ENCODE assay signal across 10 cellular contexts in the genomic region with DNA sequence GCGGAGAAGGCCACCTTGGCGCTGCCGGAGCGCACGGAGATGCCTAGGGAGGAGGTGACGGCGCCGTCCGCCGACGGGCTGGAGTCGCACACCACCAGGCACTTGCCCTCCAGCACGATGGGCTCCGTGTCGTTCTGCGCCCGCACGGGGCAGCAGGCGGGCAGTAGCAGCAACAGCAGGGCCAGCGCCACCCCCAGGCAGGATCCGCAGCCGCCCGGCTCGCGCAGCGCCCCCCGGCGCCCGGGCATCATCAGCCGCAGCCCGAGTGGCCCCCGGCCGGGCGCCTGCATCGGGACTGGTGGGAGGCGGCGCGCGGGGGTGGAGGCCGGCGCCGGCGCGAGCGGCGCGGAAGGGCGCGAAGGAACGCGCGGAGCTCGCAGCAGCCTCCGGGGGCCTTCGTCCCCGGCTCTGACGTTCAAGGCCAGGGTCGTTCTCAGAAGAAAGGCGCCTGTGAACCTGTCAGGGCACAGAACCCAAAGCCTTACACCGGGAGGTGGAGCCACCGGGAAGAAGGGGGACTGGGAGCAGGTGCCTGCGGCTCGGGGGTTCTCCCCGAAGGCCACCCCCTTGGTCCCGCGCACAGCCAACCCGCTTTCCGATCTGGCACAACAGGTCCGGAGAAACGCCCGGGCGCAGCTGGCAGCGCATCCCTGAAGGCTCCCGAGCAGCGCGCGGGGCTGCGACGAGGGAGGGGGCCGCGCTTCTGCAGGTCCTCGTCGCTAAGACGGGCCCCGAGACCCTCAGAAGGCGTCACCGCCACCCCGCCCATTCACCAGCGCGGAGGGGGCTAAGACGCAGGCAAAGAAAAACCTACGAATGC. TPM values are rescaled to one million over a fixed set of nuclear protein-coding genes. Genes with fewer than 3 reads are reported as not detected.
DNase-seq lines count a peak whose midpoint lies in the region; ATAC-seq, FAIRE-seq and TF ChIP-seq lines count a peak whose summit lies in the region.
"Had no signal": no experiment of that assay in that cellular context is flagged by ENCODE, and none has a peak within 500 bp of the region (broad histone marks: within the 10 kb centered on the region; RNA-seq: fewer than 3 reads in every experiment).

No MANE protein-coding gene starts in this region.

- TF ChIP-seq CTCF in cardiac muscle cell (IDR thresholded peaks at IDR 0.05; ENCODE audit: low read depth, low read length) (no peak), heart right ventricle (IDR thresholded peaks at IDR 0.05) (no peak)

- H3K4me1 ChIP-seq in cardiac muscle cell (ENCODE audit: low read depth) (no peaks in the 10 kb centered on the region), heart right ventricle (peaks cover 0 to 12% (median 3%) of the 10 kb centered on the region in 9 donors)
- H3K4me1 ChIP-seq: BLaER1 had no signal

- 0 to 1% methylated on average over 91 to 92 of the region's 92 CpGs for WGBS in heart right ventricle, 2 donors

- no peak for FAIRE-seq in urothelium cell line (lab: Jason Lieb, UNC)

- H3K4me3 Mint-ChIP-seq in natural killer cell treated with Interleukin-12 subunit alpha and Interleukin-12 subunit beta and Interleukin-15 and Interleukin-18, amount 100 ng/mL, for 72 hours: no peak overlapping the region

- intact Hi-C loops in heart right ventricle (cut with DNase I): no loop called here

- peaks cover 3% of the 10 kb centered on the region for H3K9me3 Mint-ChIP-seq in natural killer cell treated with Interleukin-12 subunit alpha and Interleukin-12 subunit beta and Interleukin-15 and Interleukin-18, amount 100 ng/mL, for 72 hours

- H3K27me3 ChIP-seq in cardiac muscle cell: peaks cover 49% of the 10 kb centered on the region
- peaks cover 10 to 79% (median 59%) of the 10 kb centered on the region in 7 donors for H3K27me3 ChIP-seq in heart right ventricle

- no peaks in the 10 kb centered on the region for H3K4me1 Mint-ChIP-seq in natural killer cell treated with Interleukin-12 subunit alpha and Interleukin-12 subunit beta and Interleukin-15 and Interleukin-18, amount 100 ng/mL, for 72 hours (ENCODE audit: low read depth in 2 of 2)

- H3K27me3 Mint-ChIP-seq in natural killer cell treated with Interleukin-12 subunit alpha and Interleukin-12 subunit beta and Interleukin-15 and Interleukin-18, amount 100 ng/mL, for 72 hours: peaks cover 16 to 26% of the 10 kb centered on the region in 2 donors

- H3K27ac Mint-ChIP-seq in natural killer cell treated with Interleukin-12 subunit alpha and Interleukin-12 subunit beta and Interleukin-15 and Interleukin-18, amount 100 ng/mL, for 72 hours: no peak overlapping the region

- H3K36me3 ChIP-seq in cardiac muscle cell (no peaks in the 10 kb centered on the region), heart right ventricle (no peaks in the 10 kb centered on the region)
- H3K36me3 ChIP-seq: BLaER1 had no signal

- DNase-seq in cardiac muscle cell (ENCODE audit: low read depth in 1 of 2, low spot score in 1 of 2) (peak in 1 of 2 donors; percentile 48), heart right ventricle (no peak), SHP77 (lab: John Stamatoyannopoulos, UW) (peak; percentile 64 to 88), urothelium cell line (ENCODE audit: low spot score) (peak; percentile 37), NCI-H226 (no peak)
- no peak for DNase-seq in natural killer cell treated with Interleukin-12 subunit alpha and Interleukin-12 subunit beta and Interleukin-15 and Interleukin-18, amount 100 ng/mL, for 72 hours (ENCODE audit: low spot score)

- H3K4me3 ChIP-seq in cardiac muscle cell: peak overlapping the region; percentile 42
- no peak overlapping the region for H3K4me3 ChIP-seq in heart right ventricle
- H3K4me3 ChIP-seq in iPS-11a (ENCODE audit: low read depth, low read length): peak overlapping the region; percentile 41
- H3K4me3 ChIP-seq: BLaER1 had no signal

- H3K36me3 Mint-ChIP-seq in natural killer cell treated with Interleukin-12 subunit alpha and Interleukin-12 subunit beta and Interleukin-15 and Interleukin-18, amount 100 ng/mL, for 72 hours: peaks cover 5% of the 10 kb centered on the region

- H3K27ac ChIP-seq in cardiac muscle cell (no peak overlapping the region), heart right ventricle (no peak overlapping the region)
- H3K27ac ChIP-seq: BLaER1 had no signal

- ATAC-seq in heart right ventricle: no peak
- ATAC-seq in natural killer cell treated with Interleukin-12 subunit alpha and Interleukin-12 subunit beta and Interleukin-15 and Interleukin-18, amount 100 ng/mL, for 72 hours: no peak
- no peak for ATAC-seq in GM18858 (IDR thresholded peaks at IDR 0.05; ENCODE audit: unreplicated experiment)

- H3K9me3 ChIP-seq in cardiac muscle cell (ENCODE audit: low read depth) (no peaks in the 10 kb centered on the region), heart right ventricle (no peaks in the 10 kb centered on the region)

RNA-seq across cellular contexts. Expression of gene CBLN2, which starts 2.1 kb away (rescaled TPM):
- 0.15 and 2.0 TPM in 2 replicates for total RNA-seq in cardiac muscle cell
- 1.0 and 1.9 TPM in 2 replicates for polyA plus RNA-seq in cardiac muscle cell
- total RNA-seq in heart right ventricle: under 1 TPM in 2 of 10 donors, not detected in 8; 0.29 to 0.45 TPM
- under 1 TPM in 1 of 2 donors, not detected in 1; 0.07 TPM for polyA plus RNA-seq in heart right ventricle
- not detected for total RNA-seq in natural killer cell treated with Interleukin-12 subunit alpha and Interleukin-12 subunit beta and Interleukin-15 and Interleukin-18, amount 100 ng/mL, for 72 hours
- total RNA-seq: RPMI7951 had no signal

Comparison
In these comparisons a context has a peak if more than half of its experiments do, and no peak if none do; other contexts are left out.
1. H3K4me3 ChIP-seq: peak in cardiac muscle cell (single experiment) and iPS-11a (single experiment); none in heart right ventricle (0 of 10).
2. DNase-seq: peak in SHP77 (2 of 2) and urothelium cell line (single experiment); none in heart right ventricle (0 of 2), natural killer cell treated with Interleukin-12 subunit alpha and Interleukin-12 subunit beta and Interleukin-15 and Interleukin-18, amount 100 ng/mL, for 72 hours (single experiment) and NCI-H226 (single experiment).